7 cellular contexts compared by ENCODE assay signal in the genomic region with DNA sequence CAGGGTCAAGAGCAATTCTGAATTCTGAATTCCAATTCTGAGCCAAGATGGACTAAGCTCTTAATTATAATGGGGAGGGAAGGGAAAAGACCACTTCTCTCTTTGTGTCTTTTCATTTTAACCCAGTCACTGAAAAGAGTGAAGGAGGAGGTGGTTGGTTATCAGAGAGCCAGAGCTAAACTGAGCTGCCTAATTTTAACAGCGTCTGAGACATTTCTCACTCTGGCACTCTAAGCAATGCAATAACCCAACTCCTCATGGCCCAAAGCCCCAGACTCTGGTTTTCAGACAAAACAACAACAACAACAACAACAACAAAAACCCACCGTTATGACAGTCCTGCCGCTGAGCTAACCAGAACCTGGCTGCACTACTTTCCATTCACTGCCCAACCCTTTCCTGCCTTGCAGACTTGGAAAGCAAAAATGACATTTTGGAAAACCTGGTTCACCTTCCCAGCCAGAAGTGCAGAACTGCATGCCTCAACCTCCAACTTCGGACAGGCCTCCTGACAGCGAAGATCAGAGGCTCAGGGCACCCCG. TPM values are rescaled to one million over a fixed set of nuclear protein-coding genes. Genes with fewer than 3 reads are reported as not detected.
DNase-seq lines count a peak whose midpoint lies in the region; ATAC-seq lines count a peak whose summit lies in the region.

No MANE protein-coding gene starts in this region.

- H3K9me3 Mint-ChIP-seq in activated naive CD4-positive, alpha-beta T cell treated with anti-CD3 and anti-CD28 coated beads, Interleukin-2, amount 50 U/mL, for 72 hours = peaks cover 0 to 4% of the 10 kb centered on the region in 2 donors

- no peaks in the 10 kb centered on the region for H3K27me3 ChIP-seq in iPS-18a (ENCODE audit: control insufficient read depth, insufficient read depth, low read length)
- no peaks in the 10 kb centered on the region for H3K27me3 ChIP-seq in subcutaneous abdominal adipose tissue (ENCODE audit: control insufficient read depth in 5 of 5, insufficient read depth in 4 of 5, low read length in 5 of 5)

- H3K27ac Mint-ChIP-seq in activated naive CD4-positive, alpha-beta T cell treated with anti-CD3 and anti-CD28 coated beads, Interleukin-2, amount 50 U/mL, for 72 hours = peak overlapping the region; percentile 36 to 84

- peaks cover 0 to 8% of the 10 kb centered on the region in 2 donors for H3K36me3 Mint-ChIP-seq in activated naive CD4-positive, alpha-beta T cell treated with anti-CD3 and anti-CD28 coated beads, Interleukin-2, amount 50 U/mL, for 72 hours

- H3K9ac ChIP-seq in iPS-18a (ENCODE audit: low read length) (peak overlapping the region; percentile 58), subcutaneous abdominal adipose tissue (ENCODE audit: low read length in 5 of 5) (peak overlapping the region in 4 of 5 donors; percentile 76 to 90 (median 80))

- no peak for DNase-seq in activated naive CD4-positive, alpha-beta T cell treated with anti-CD3 and anti-CD28 coated beads, Interleukin-2, amount 50 U/mL, for 72 hours (ENCODE audit: low spot score in 2 of 2)
- no peak for DNase-seq in NCI-H2227 treated with DMSO at 0.1 percent for 48 hours (lab: John Stamatoyannopoulos, UW)
- no peak for DNase-seq in activated effector memory CD4-positive, alpha-beta T cell treated with Interleukin-2 at 50 U/mL for 16 hours

- H3K36me3 ChIP-seq in iPS-18a (ENCODE audit: control insufficient read depth, low read depth, low read length) (no peaks in the 10 kb centered on the region), subcutaneous abdominal adipose tissue (ENCODE audit: control insufficient read depth in 5 of 5, insufficient read depth in 5 of 5, low read length in 5 of 5) (peaks cover 0 to 3% (median 0%) of the 10 kb centered on the region in 5 donors)

- H3K4me3 ChIP-seq in iPS-18a (ENCODE audit: low read length) (peak overlapping the region; percentile 76), subcutaneous abdominal adipose tissue (ENCODE audit: low read depth in 1 of 5, low read length in 5 of 5) (peak overlapping the region; percentile 72 to 92 (median 87))

- H3K4me1 ChIP-seq in iPS-18a (ENCODE audit: control insufficient read depth, low read depth, low read length) = peaks cover 48% of the 10 kb centered on the region
- H3K4me1 ChIP-seq in subcutaneous abdominal adipose tissue (ENCODE audit: control insufficient read depth in 5 of 5, insufficient read depth in 5 of 5, low read length in 5 of 5) = peaks cover 2 to 15% (median 13%) of the 10 kb centered on the region in 5 donors

- H3K27ac ChIP-seq in iPS-18a (ENCODE audit: low read length) (no peak overlapping the region), subcutaneous abdominal adipose tissue (ENCODE audit: low read depth, low read length) (no peak overlapping the region)

- H3K9me3 ChIP-seq in iPS-18a (ENCODE audit: control insufficient read depth, low read depth, low read length) = no peaks in the 10 kb centered on the region
- no peaks in the 10 kb centered on the region for H3K9me3 ChIP-seq in subcutaneous abdominal adipose tissue (ENCODE audit: control insufficient read depth in 5 of 5, low read length in 5 of 5)

- ATAC-seq in HG02938 (IDR thresholded peaks at IDR 0.05; ENCODE audit: unreplicated experiment) (peak; percentile 9), GM19023 (IDR thresholded peaks at IDR 0.05; ENCODE audit: unreplicated experiment) (no peak)
- ATAC-seq in activated naive CD4-positive, alpha-beta T cell treated with anti-CD3 and anti-CD28 coated beads, Interleukin-2, amount 50 U/mL, for 72 hours = no peak

RNA-seq across cellular contexts. Expression of a gene that starts 1.0 kb away (rescaled TPM):
- 1 to 10 TPM; 1.6 to 7.3 TPM for total RNA-seq in activated naive CD4-positive, alpha-beta T cell treated with anti-CD3 and anti-CD28 coated beads, Interleukin-2, amount 50 U/mL, for 72 hours

RNA-seq across cellular contexts. Expression of a gene that starts 53.8 kb away (rescaled TPM):
- not detected for total RNA-seq in activated naive CD4-positive, alpha-beta T cell treated with anti-CD3 and anti-CD28 coated beads, Interleukin-2, amount 50 U/mL, for 72 hours
